ENCODE assay signal across 18 cellular contexts in the genomic region with DNA sequence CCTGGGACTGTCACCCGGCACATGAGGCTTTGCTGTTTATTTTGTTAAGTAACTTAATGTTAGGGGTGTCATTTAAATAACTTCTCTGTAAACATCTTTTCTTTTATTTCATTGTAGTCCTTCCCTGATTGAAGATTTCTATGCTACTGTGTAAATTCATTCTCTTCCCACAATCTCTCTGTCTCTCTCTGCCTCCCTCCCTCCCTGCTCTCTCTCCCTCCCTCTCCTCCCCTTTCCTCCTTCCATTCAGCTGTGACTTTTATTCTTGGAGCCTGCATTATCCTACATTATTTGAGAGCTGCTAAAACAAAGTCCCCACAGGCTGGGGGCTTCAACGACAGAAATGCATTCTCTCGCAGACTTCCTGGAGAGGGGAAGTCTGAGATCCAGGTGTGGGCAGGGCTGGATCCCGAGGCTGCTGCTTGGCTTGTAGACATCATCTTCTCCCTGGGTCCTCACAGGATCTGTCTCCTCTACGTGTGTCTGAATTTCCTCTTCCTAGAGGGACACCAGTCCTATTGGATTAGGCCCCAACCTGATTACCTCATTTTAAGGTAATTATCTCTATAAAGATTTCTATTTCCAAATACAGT. TPM values are rescaled to one million over a fixed set of nuclear protein-coding genes. Genes with fewer than 3 reads are reported as not detected.
"Had no signal": no experiment of that assay in that cellular context is flagged by ENCODE, and none has a peak within 500 bp of the region (broad histone marks: within the 10 kb centered on the region; RNA-seq: fewer than 3 reads in every experiment).

No MANE protein-coding gene starts in this region.

- ATAC-seq: activated T-cell treated with anti-CD3 and anti-CD28 coated beads, Interleukin-2, amount 50 U/mL, for 72 hours; left colon; pancreas had no signal

- H3K4me1 ChIP-seq: colonic mucosa, pancreas, thyroid gland had no signal

- H3K27me3 ChIP-seq: brain microvascular endothelial cell, colonic mucosa, pancreas, thyroid gland had no signal

- DNase-seq: activated CD4-positive, alpha-beta T cell treated with anti-CD3 and anti-CD28 coated beads, Interleukin-2, amount 10 ng/mL, durations not matched to agents 7 days and 5 days; activated effector memory CD4-positive, alpha-beta T cell treated with anti-CD3 and anti-CD28 coated beads, Interleukin-2, amount 50 U/mL, for 16 hours; activated naive CD4-positive, alpha-beta T cell treated with anti-CD3 and anti-CD28 coated beads, Interleukin-2, amount 50 U/mL, for 16 hours; activated T-cell treated with anti-CD3 and anti-CD28 coated beads, Interleukin-2, amount 50 U/mL, for 72 hours; aorta; brain microvascular endothelial cell; colonic mucosa; left colon; retina; stimulated activated CD4-positive, alpha-beta T cell treated with anti-CD3 and anti-CD28 coated beads, Interleukin-12 subunit alpha, Interleukin-12 subunit beta, amount 100 ng/mL, for 4 hours; stimulated activated CD4-positive, alpha-beta T cell treated with anti-CD3 and anti-CD28 coated beads, Interleukin-1b, Interleukin-23, amount 100 ng/mL, for 48 hours; stimulated activated CD8-positive, alpha-beta memory T cell treated with anti-CD3 and anti-CD28 coated beads, Interleukin-4, amount 100 ng/mL, for 48 hours; stimulated activated naive CD4-positive, alpha-beta T cell; T-helper 1 cell; T-helper 9 cell; thyroid gland had no signal

- H3K27ac ChIP-seq: brain microvascular endothelial cell, colonic mucosa, pancreas, thyroid gland had no signal

- H3K36me3 ChIP-seq: brain microvascular endothelial cell, colonic mucosa, pancreas, thyroid gland had no signal

- H3K27ac Mint-ChIP-seq: activated CD4-positive, alpha-beta T cell treated with anti-CD3 and anti-CD28 coated beads, Interleukin-2, amount 10 ng/mL, durations not matched to agents 7 days and 5 days; activated T-cell treated with anti-CD3 and anti-CD28 coated beads, Interleukin-2, amount 50 U/mL, for 72 hours had no signal

- H3K4me3 ChIP-seq: colonic mucosa, pancreas, thyroid gland had no signal

- H3K4me3 Mint-ChIP-seq: activated CD4-positive, alpha-beta T cell treated with anti-CD3 and anti-CD28 coated beads, Interleukin-2, amount 10 ng/mL, durations not matched to agents 7 days and 5 days; activated T-cell treated with anti-CD3 and anti-CD28 coated beads, Interleukin-2, amount 50 U/mL, for 72 hours; central memory CD8-positive, alpha-beta T cell had no signal

- H3K9me3 ChIP-seq: colonic mucosa, pancreas, thyroid gland had no signal

- H3K9me3 Mint-ChIP-seq: activated CD4-positive, alpha-beta T cell treated with anti-CD3 and anti-CD28 coated beads, Interleukin-2, amount 10 ng/mL, durations not matched to agents 7 days and 5 days; activated T-cell treated with anti-CD3 and anti-CD28 coated beads, Interleukin-2, amount 50 U/mL, for 72 hours; central memory CD8-positive, alpha-beta T cell had no signal

- H3K4me1 Mint-ChIP-seq: activated CD4-positive, alpha-beta T cell treated with anti-CD3 and anti-CD28 coated beads, Interleukin-2, amount 10 ng/mL, durations not matched to agents 7 days and 5 days; central memory CD8-positive, alpha-beta T cell had no signal

RNA-seq across cellular contexts. Expression of a gene that starts 18.4 kb away (rescaled TPM):
- total RNA-seq: activated CD4-positive, alpha-beta T cell treated with anti-CD3 and anti-CD28 coated beads, Interleukin-2, amount 10 ng/mL, durations not matched to agents 7 days and 5 days had no signal
